In genomic region chr5:138573949-138574670, GRCh38 we compare ENCODE assay signal across 8 cellular contexts. TPM values are rescaled to one million over a fixed set of nuclear protein-coding genes. Genes with fewer than 3 reads are reported as not detected.
DNase-seq lines count a peak whose midpoint lies in the region; ATAC-seq and TF ChIP-seq lines count a peak whose summit lies in the region.

No MANE protein-coding gene starts in this region.

- peak overlapping the region; percentile 100 for H3K27ac Mint-ChIP-seq in progenitor cell of endocrine pancreas

- H3K4me3 Mint-ChIP-seq in progenitor cell of endocrine pancreas (ENCODE audit: low read depth) = peak overlapping the region; percentile 97

- ATAC-seq in HG03354 (IDR thresholded peaks at IDR 0.05; ENCODE audit: poor library complexity, severe bottlenecking, unreplicated experiment) (no peak), GM18502 (IDR thresholded peaks at IDR 0.05; ENCODE audit: poor library complexity, unreplicated experiment) (no peak), HG02798 (IDR thresholded peaks at IDR 0.05; ENCODE audit: poor library complexity, unreplicated experiment) (no peak)

- no peak for TF ChIP-seq CTCF in progenitor cell of endocrine pancreas (IDR thresholded peaks at IDR 0.05; ENCODE audit: unreplicated experiment)

- H3K9me3 Mint-ChIP-seq in progenitor cell of endocrine pancreas (ENCODE audit: low read depth) = peaks cover 3% of the 10 kb centered on the region

- DNase-seq in EL = peak; percentile 39
- peak; percentile 87 for DNase-seq in RKO (ENCODE audit: low spot score)
- no peak for DNase-seq in progenitor cell of endocrine pancreas (ENCODE audit: low spot score, unreplicated experiment)
- DNase-seq in kidney glomerular epithelial cell (lab: John Stamatoyannopoulos, UW) = no peak

- peak overlapping the region; percentile 86 to 92 for H3K4me3 ChIP-seq in esophagus (ENCODE audit: low read depth in 1 of 2, low read length in 2 of 2)

- no peaks in the 10 kb centered on the region for H3K4me1 ChIP-seq in esophagus (ENCODE audit: control insufficient read depth in 2 of 2, insufficient read depth in 2 of 2, low read length in 1 of 2)

- peaks cover 15% of the 10 kb centered on the region for H3K36me3 Mint-ChIP-seq in progenitor cell of endocrine pancreas (ENCODE audit: insufficient read depth)

- H3K9me3 ChIP-seq in esophagus (ENCODE audit: control insufficient read depth in 2 of 2, insufficient read depth in 1 of 2, low read depth in 1 of 2, low read length in 1 of 2) = no peaks in the 10 kb centered on the region

- 33% methylated on average over 9 of the region's 9 CpGs for WGBS in esophagus, 2 donors

- H3K27me3 ChIP-seq in esophagus (ENCODE audit: control insufficient read depth in 1 of 2, insufficient read depth in 2 of 2, low read length in 2 of 2) = no peaks in the 10 kb centered on the region

- H3K4me1 Mint-ChIP-seq in progenitor cell of endocrine pancreas (ENCODE audit: low read depth) = peaks cover 14% of the 10 kb centered on the region

- H3K27me3 Mint-ChIP-seq in progenitor cell of endocrine pancreas = no peaks in the 10 kb centered on the region

- H3K27ac ChIP-seq in esophagus (ENCODE audit: low read depth in 2 of 2, low read length in 1 of 2) = peak overlapping the region in 1 of 2 donors; percentile 99

- peaks cover 11 to 14% of the 10 kb centered on the region in 2 donors for H3K36me3 ChIP-seq in esophagus (ENCODE audit: control insufficient read depth in 2 of 2, insufficient read depth in 2 of 2, low read length in 1 of 2)

RNA-seq across cellular contexts. Expression of gene HSPA9, which starts 1.1 kb away (rescaled TPM):
- polyA plus RNA-seq in esophagus = 100 to 1,000 TPM in 1 of 2 donors, 10 to 100 TPM in 1; 78.5 to 111 TPM
- total RNA-seq in progenitor cell of endocrine pancreas = 174 and 185 TPM in 2 replicates

RNA-seq across cellular contexts. Expression of gene ETF1, which starts 31.1 kb away (rescaled TPM):
- 10 to 100 TPM; 38.9 to 64.8 TPM for polyA plus RNA-seq in esophagus
- total RNA-seq in progenitor cell of endocrine pancreas = 73.1 and 77.6 TPM in 2 replicates

Comparison
In these comparisons a context has a peak if more than half of its experiments do, and no peak if none do; other contexts are left out.
1. DNase-seq: peak in EL (single experiment) and RKO (single experiment); none in progenitor cell of endocrine pancreas (single experiment) and kidney glomerular epithelial cell (single experiment).